24 cellular contexts compared by ENCODE assay signal in genomic region chr16:366476-366875, GRCh38.
"Had no signal": no experiment of that assay in that cellular context is flagged by ENCODE, and none has a peak within 500 bp of the region (broad histone marks: within the 10 kb centered on the region; RNA-seq: fewer than 3 reads in every experiment).

No MANE protein-coding gene starts in this region.

- DNase-seq: colonic mucosa; dermis blood vessel endothelial cell; esophagus squamous epithelium; foreskin keratinocyte; kidney; left cardiac atrium; left ventricle myocardium inferior; lower lobe of right lung; midbrain; psoas muscle; retina; spleen; stimulated activated CD4-positive, alpha-beta T cell treated with anti-CD3 and anti-CD28 coated beads, Interleukin-15, amount 100 ng/mL, for 24 hours; stimulated activated CD4-positive, alpha-beta T cell treated with anti-CD3 and anti-CD28 coated beads, Interleukin-1b, Interleukin-23, amount 100 ng/mL, for 48 hours; stimulated activated CD4-positive, alpha-beta T cell treated with anti-CD3 and anti-CD28 coated beads, Interleukin-4, amount 100 ng/mL, for 24 hours; stimulated activated naive B cell treated with anti-CD40 and anti-IgM and Interleukin-4, amounts not matched to agents 10 μg/mL and 1 μg/mL and 100 μg/mL, for 72 hours; stimulated activated naive CD8-positive, alpha-beta T cell treated with anti-CD3 and anti-CD28 coated beads, Interleukin-15, amount 100 ng/mL, for 72 hours; testis had no signal

- H3K4me3 ChIP-seq: colonic mucosa, esophagus squamous epithelium, hepatocyte, left ventricle myocardium inferior, lower lobe of right lung, psoas muscle, spleen, testis, tibial nerve had no signal

- H3K27me3 ChIP-seq: colonic mucosa, hepatocyte, testis had no signal

- ATAC-seq: foreskin keratinocyte; left cardiac atrium; lower lobe of right lung; psoas muscle; sciatic nerve; stimulated activated naive B cell treated with anti-CD40 and anti-IgM and Interleukin-4, amounts not matched to agents 10 μg/mL and 1 μg/mL and 100 μg/mL, for 72 hours; stimulated activated naive CD8-positive, alpha-beta T cell treated with anti-CD3 and anti-CD28 coated beads, Interleukin-15, amount 100 ng/mL, for 72 hours had no signal

- H3K9me3 Mint-ChIP-seq: memory B cell; nephron; stimulated activated naive B cell treated with anti-CD40 and anti-IgM and Interleukin-4, amounts not matched to agents 10 μg/mL and 1 μg/mL and 100 μg/mL, for 72 hours; stimulated activated naive CD8-positive, alpha-beta T cell treated with anti-CD3 and anti-CD28 coated beads, Interleukin-15, amount 100 ng/mL, for 72 hours had no signal

- H3K27me3 Mint-ChIP-seq: stimulated activated naive CD8-positive, alpha-beta T cell treated with anti-CD3 and anti-CD28 coated beads, Interleukin-15, amount 100 ng/mL, for 72 hours had no signal

- H3K27ac ChIP-seq: colonic mucosa, esophagus squamous epithelium, foreskin keratinocyte, hepatocyte, left ventricle myocardium inferior, lower lobe of right lung, neutrophil, psoas muscle, spleen, testis, tibial nerve had no signal

- H3K36me3 ChIP-seq: colonic mucosa had no signal

- H2AFZ ChIP-seq: hepatocyte had no signal

- FAIRE-seq: kidney had no signal

- H3K27ac Mint-ChIP-seq: memory B cell; nephron; stimulated activated naive B cell treated with anti-CD40 and anti-IgM and Interleukin-4, amounts not matched to agents 10 μg/mL and 1 μg/mL and 100 μg/mL, for 72 hours; stimulated activated naive CD8-positive, alpha-beta T cell treated with anti-CD3 and anti-CD28 coated beads, Interleukin-15, amount 100 ng/mL, for 72 hours had no signal

- H3K4me3 Mint-ChIP-seq: memory B cell; stimulated activated naive B cell treated with anti-CD40 and anti-IgM and Interleukin-4, amounts not matched to agents 10 μg/mL and 1 μg/mL and 100 μg/mL, for 72 hours; stimulated activated naive CD8-positive, alpha-beta T cell treated with anti-CD3 and anti-CD28 coated beads, Interleukin-15, amount 100 ng/mL, for 72 hours had no signal

- H3K9me3 ChIP-seq: colonic mucosa, esophagus squamous epithelium, left ventricle myocardium inferior, lower lobe of right lung, neutrophil, psoas muscle, spleen, testis, tibial nerve had no signal

- H3K4me2 ChIP-seq: hepatocyte had no signal
